Comparison of ENCODE assay signal across 13 cellular contexts in the genomic region with DNA sequence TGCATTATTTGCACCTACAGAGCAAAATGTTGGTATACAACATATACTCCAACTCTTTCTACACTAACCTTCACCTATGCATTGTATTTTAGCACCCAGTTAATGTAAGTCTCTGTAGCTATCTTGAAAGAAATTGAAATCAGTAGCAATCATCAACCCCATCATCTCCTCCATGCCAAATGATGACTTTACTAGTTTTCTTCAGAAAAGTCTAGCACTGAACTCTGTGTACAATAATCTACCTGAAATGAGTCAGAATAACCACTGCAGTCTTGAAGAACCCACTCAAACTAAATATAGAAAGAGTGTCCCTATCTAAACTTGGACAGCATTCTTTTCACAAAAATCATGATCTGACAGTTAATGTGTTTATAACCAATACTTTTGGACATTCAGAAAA. TPM values are rescaled to one million over a fixed set of nuclear protein-coding genes. Genes with fewer than 3 reads are reported as not detected.
DNase-seq lines count a peak whose midpoint lies in the region; ATAC-seq, FAIRE-seq and TF ChIP-seq lines count a peak whose summit lies in the region.
"Had no signal": no experiment of that assay in that cellular context is flagged by ENCODE, and none has a peak within 500 bp of the region (broad histone marks: within the 10 kb centered on the region; RNA-seq: fewer than 3 reads in every experiment).

No MANE protein-coding gene starts in this region.

- H3K27ac ChIP-seq in HEK293 (ENCODE audit: extremely low read depth, low read depth, low read length), result no peak overlapping the region
- H3K27ac ChIP-seq in VCaP, result peak overlapping the region; percentile 65
- no peak overlapping the region for H3K27ac ChIP-seq in neural cell (ENCODE audit: low read length)
- H3K27ac ChIP-seq in kidney (ENCODE audit: low read depth in 2 of 2, low read length in 2 of 2), result no peak overlapping the region
- H3K27ac ChIP-seq: heart left ventricle, SJSA1 had no signal

- no peak overlapping the region for H2AFZ ChIP-seq in neural cell (ENCODE audit: low read depth, low read length)

- H3K9me2 ChIP-seq in neural cell (ENCODE audit: insufficient read depth, low read length), result no peaks in the 10 kb centered on the region

- H3K4me2 ChIP-seq in neural cell (ENCODE audit: low read length), result no peak overlapping the region

- no peak for DNase-seq in NCI-H1694 treated with DMSO at 0.1 percent for 48 hours (lab: John Stamatoyannopoulos, UW)
- DNase-seq in NCI-H1105 (lab: John Stamatoyannopoulos, UW), result no peak
- DNase-seq in kidney, result no peak
- DNase-seq: activated naive CD4-positive, alpha-beta T cell treated with anti-CD3 and anti-CD28 coated beads, Interleukin-2, amount 10 ng/mL, durations not matched to agents 7 days and 5 days; DND-41; heart left ventricle; NCI-H1048 had no signal

- intact Hi-C loops in kidney (cut with DNase I), result no loop called here

- H3K36me3 ChIP-seq in HEK293 (ENCODE audit: control insufficient read depth in 2 of 2, insufficient read depth in 1 of 2, low read length in 2 of 2), result peaks cover 0 to 36% of the 10 kb centered on the region in 2 experiments; a peak in 2 of 3 replicates
- no peaks in the 10 kb centered on the region for H3K36me3 ChIP-seq in neural cell (ENCODE audit: insufficient read depth, low read length)
- peaks cover 4 to 6% of the 10 kb centered on the region in 2 donors for H3K36me3 ChIP-seq in kidney (ENCODE audit: control insufficient read depth in 1 of 2, insufficient read depth in 2 of 2, low read length in 2 of 2)

- H3K9ac ChIP-seq in neural cell (ENCODE audit: low read length) (no peak overlapping the region), kidney (ENCODE audit: low read length in 2 of 2) (no peak overlapping the region)

- H3K4me1 ChIP-seq in HEK293 (ENCODE audit: control insufficient read depth, insufficient read depth, low read length) (peaks cover 26% of the 10 kb centered on the region), kidney (ENCODE audit: control insufficient read depth in 1 of 2, insufficient read depth in 1 of 2, low read depth in 1 of 2, low read length in 2 of 2) (peaks cover 21 to 22% of the 10 kb centered on the region in 2 donors)

- H3K4me3 ChIP-seq in HEK293 (ENCODE audit: low read depth, low read length) (peak overlapping the region; percentile 9; the same call in 1 of the 2 replicates), neural cell (ENCODE audit: low read length) (peak overlapping the region; percentile 65), kidney (ENCODE audit: low read length in 2 of 2) (no peak overlapping the region)
- H3K4me3 ChIP-seq: SJSA1 had no signal

- TF ChIP-seq EP300 in neural cell (conservative IDR thresholded peaks at IDR 0.05; ENCODE audit: poor library complexity, severe bottlenecking), result no peak

- POLR2A ChIA-PET in HEK293 (lab: Yijun Ruan, JAX), result no interaction called here

- H4K20me1 ChIP-seq in neural cell (ENCODE audit: insufficient read depth), result no peaks in the 10 kb centered on the region

- no peak for TF ChIP-seq RAD21 in neural cell (conservative IDR thresholded peaks at IDR 0.05)

- peaks cover 76% of the 10 kb centered on the region for H3K79me2 ChIP-seq in neural cell (replicated peaks; ENCODE audit: insufficient read depth, low read length)

- peak; percentile 46 for ATAC-seq in GM18511 (IDR thresholded peaks at IDR 0.05; ENCODE audit: unreplicated experiment)
- ATAC-seq: heart left ventricle had no signal

- no peaks in the 10 kb centered on the region for H3K27me3 ChIP-seq in neural cell (ENCODE audit: insufficient read depth, low read depth, low read length)
- H3K27me3 ChIP-seq: heart left ventricle, SJSA1 had no signal

- CTCF ChIA-PET in HEK293 (lab: Yijun Ruan, JAX), result no interaction called here

- H3K9me3 ChIP-seq in HEK293 (ENCODE audit: control insufficient read depth, insufficient read depth, low read depth, low read length) (no peaks in the 10 kb centered on the region), neural cell (ENCODE audit: low read length) (no peaks in the 10 kb centered on the region), kidney (ENCODE audit: control insufficient read depth in 1 of 2, low read length in 2 of 2) (no peaks in the 10 kb centered on the region)
- H3K9me3 ChIP-seq: heart left ventricle, SJSA1 had no signal

- H3F3A ChIP-seq in neural cell (ENCODE audit: insufficient read depth, low read length, poor library complexity, severe bottlenecking), result no peaks in the 10 kb centered on the region

- TF ChIP-seq CTCF in HEK293 (tag by site-specific recombination; IDR thresholded peaks at IDR 0.05), result no peak
- no peak for TF ChIP-seq CTCF in VCaP (conservative IDR thresholded peaks at IDR 0.05)
- TF ChIP-seq CTCF in neural cell (IDR thresholded peaks at IDR 0.05; ENCODE audit: poor library complexity, severe bottlenecking), result no peak
- TF ChIP-seq CTCF in kidney (IDR thresholded peaks at IDR 0.05; ENCODE audit: borderline replicate concordance, extremely low read depth, insufficient read depth), result no peak

- FAIRE-seq in kidney (lab: Jason Lieb, UNC), result no peak
- FAIRE-seq: TTC549 had no signal

TF ChIP-seq in HEK293, 187 proteins besides CTCF, POLR2A, EP300 and RAD21:
- TF ChIP-seq ZNF600 (tag by site-specific recombination; IDR thresholded peaks at IDR 0.05) (no peak), BCL11A (tag by site-specific recombination; IDR thresholded peaks at IDR 0.05; ENCODE audit: low read depth) (no peak), ZNF768 (tag by site-specific recombination; IDR thresholded peaks at IDR 0.05) (no peak), ZNF350 (tag by site-specific recombination; IDR thresholded peaks at IDR 0.05) (no peak), ZNF266 (tag by site-specific recombination; IDR thresholded peaks at IDR 0.05; ENCODE audit: low read depth) (no peak), ZNF341 (tag by site-specific recombination; IDR thresholded peaks at IDR 0.05; ENCODE audit: low read depth) (no peak), ZNF791 (tag by site-specific recombination; IDR thresholded peaks at IDR 0.05) (no peak), ZNF561 (tag by site-specific recombination; IDR thresholded peaks at IDR 0.05; ENCODE audit: borderline replicate concordance) (no peak), BCL11B (tag by site-specific recombination; IDR thresholded peaks at IDR 0.05; ENCODE audit: low read depth) (no peak), ZNF776 (tag by site-specific recombination; IDR thresholded peaks at IDR 0.05; ENCODE audit: borderline replicate concordance) (no peak), KLF10 (tag by site-specific recombination; IDR thresholded peaks at IDR 0.05) (no peak), ZNF175 (tag by site-specific recombination; IDR thresholded peaks at IDR 0.05) (no peak), IKZF3 (tag by site-specific recombination; IDR thresholded peaks at IDR 0.05) (no peak), ZNF155 (tag by site-specific recombination; IDR thresholded peaks at IDR 0.05) (no peak), ZSCAN4 (tag by site-specific recombination; IDR thresholded peaks at IDR 0.05) (no peak)

TF ChIP-seq in neural cell, 6 proteins besides CTCF, POLR2A, EP300 and RAD21:
- TF ChIP-seq, protein P1, sequence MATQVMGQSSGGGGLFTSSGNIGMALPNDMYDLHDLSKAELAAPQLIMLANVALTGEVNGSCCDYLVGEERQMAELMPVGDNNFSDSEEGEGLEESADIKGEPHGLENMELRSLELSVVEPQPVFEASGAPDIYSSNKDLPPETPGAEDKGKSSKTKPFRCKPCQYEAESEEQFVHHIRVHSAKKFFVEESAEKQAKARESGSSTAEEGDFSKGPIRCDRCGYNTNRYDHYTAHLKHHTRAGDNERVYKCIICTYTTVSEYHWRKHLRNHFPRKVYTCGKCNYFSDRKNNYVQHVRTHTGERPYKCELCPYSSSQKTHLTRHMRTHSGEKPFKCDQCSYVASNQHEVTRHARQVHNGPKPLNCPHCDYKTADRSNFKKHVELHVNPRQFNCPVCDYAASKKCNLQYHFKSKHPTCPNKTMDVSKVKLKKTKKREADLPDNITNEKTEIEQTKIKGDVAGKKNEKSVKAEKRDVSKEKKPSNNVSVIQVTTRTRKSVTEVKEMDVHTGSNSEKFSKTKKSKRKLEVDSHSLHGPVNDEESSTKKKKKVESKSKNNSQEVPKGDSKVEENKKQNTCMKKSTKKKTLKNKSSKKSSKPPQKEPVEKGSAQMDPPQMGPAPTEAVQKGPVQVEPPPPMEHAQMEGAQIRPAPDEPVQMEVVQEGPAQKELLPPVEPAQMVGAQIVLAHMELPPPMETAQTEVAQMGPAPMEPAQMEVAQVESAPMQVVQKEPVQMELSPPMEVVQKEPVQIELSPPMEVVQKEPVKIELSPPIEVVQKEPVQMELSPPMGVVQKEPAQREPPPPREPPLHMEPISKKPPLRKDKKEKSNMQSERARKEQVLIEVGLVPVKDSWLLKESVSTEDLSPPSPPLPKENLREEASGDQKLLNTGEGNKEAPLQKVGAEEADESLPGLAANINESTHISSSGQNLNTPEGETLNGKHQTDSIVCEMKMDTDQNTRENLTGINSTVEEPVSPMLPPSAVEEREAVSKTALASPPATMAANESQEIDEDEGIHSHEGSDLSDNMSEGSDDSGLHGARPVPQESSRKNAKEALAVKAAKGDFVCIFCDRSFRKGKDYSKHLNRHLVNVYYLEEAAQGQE (IDR thresholded peaks at IDR 0.05; ENCODE audit: borderline replicate concordance), result no peak
- TF ChIP-seq MXI1 (conservative IDR thresholded peaks at IDR 0.05; ENCODE audit: poor library complexity, severe bottlenecking), result no peak
- TF ChIP-seq TAF1 (IDR thresholded peaks at IDR 0.05; ENCODE audit: low read depth), result no peak
- no peak for TF ChIP-seq SMC3 (conservative IDR thresholded peaks at IDR 0.05; ENCODE audit: poor library complexity)
- no peak for TF ChIP-seq EZH2 (IDR thresholded peaks at IDR 0.05; ENCODE audit: borderline replicate concordance, insufficient read depth, low read length, poor library complexity, severe bottlenecking)
- no peak for TF ChIP-seq POLR2AphosphoS5 (IDR thresholded peaks at IDR 0.05)
TF ChIP-seq in neural cell: peak in this region for 0.

RNA-seq across cellular contexts. Expression of gene IRS2, which starts 9.8 kb away (rescaled TPM):
- polyA plus RNA-seq in neural cell (5.8 and 7.1 TPM in 2 replicates), kidney (ENCODE audit: insufficient read depth, low read depth, low replicate concordance) (2.1 TPM)
- polyA minus RNA-seq in neural cell, result 13.8 and 15.6 TPM in 2 replicates
- total RNA-seq in kidney, result 12.9 TPM

Comparison
In these comparisons a context has a peak if more than half of its experiments do, and no peak if none do; other contexts are left out.
1. H3K4me3 ChIP-seq: peak in HEK293 (single experiment) and neural cell (single experiment); none in kidney (0 of 2).